1 cellular context compared by ENCODE assay signal in genomic region chr12:26245175-26245942, GRCh38.
TF ChIP-seq lines count a peak whose summit lies in the region.

No MANE protein-coding gene starts in this region.

TF ChIP-seq in GM12878, 131 proteins besides CTCF, POLR2A, EP300 and RAD21:
- no peak for TF ChIP-seq TCF7 (IDR thresholded peaks at IDR 0.05; ENCODE audit: borderline replicate concordance)
- no peak for TF ChIP-seq ETV6 (conservative IDR thresholded peaks at IDR 0.05 in 1 of 2, IDR thresholded peaks at IDR 0.05 in 1 of 2; ENCODE audit: borderline replicate concordance in 1 of 2, low read depth in 1 of 2)
- TF ChIP-seq, protein P1, sequence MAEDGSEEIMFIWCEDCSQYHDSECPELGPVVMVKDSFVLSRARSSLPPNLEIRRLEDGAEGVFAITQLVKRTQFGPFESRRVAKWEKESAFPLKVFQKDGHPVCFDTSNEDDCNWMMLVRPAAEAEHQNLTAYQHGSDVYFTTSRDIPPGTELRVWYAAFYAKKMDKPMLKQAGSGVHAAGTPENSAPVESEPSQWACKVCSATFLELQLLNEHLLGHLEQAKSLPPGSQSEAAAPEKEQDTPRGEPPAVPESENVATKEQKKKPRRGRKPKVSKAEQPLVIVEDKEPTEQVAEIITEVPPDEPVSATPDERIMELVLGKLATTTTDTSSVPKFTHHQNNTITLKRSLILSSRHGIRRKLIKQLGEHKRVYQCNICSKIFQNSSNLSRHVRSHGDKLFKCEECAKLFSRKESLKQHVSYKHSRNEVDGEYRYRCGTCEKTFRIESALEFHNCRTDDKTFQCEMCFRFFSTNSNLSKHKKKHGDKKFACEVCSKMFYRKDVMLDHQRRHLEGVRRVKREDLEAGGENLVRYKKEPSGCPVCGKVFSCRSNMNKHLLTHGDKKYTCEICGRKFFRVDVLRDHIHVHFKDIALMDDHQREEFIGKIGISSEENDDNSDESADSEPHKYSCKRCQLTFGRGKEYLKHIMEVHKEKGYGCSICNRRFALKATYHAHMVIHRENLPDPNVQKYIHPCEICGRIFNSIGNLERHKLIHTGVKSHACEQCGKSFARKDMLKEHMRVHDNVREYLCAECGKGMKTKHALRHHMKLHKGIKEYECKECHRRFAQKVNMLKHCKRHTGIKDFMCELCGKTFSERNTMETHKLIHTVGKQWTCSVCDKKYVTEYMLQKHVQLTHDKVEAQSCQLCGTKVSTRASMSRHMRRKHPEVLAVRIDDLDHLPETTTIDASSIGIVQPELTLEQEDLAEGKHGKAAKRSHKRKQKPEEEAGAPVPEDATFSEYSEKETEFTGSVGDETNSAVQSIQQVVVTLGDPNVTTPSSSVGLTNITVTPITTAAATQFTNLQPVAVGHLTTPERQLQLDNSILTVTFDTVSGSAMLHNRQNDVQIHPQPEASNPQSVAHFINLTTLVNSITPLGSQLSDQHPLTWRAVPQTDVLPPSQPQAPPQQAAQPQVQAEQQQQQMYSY (CRISPR knock-in tag; IDR thresholded peaks at IDR 0.05) = no peak
- no peak for TF ChIP-seq BHLHE40 (IDR thresholded peaks at IDR 0.05; ENCODE audit: borderline replicate concordance in 1 of 2, low read depth in 2 of 2, low read length in 1 of 2)
- TF ChIP-seq RFX5 (IDR thresholded peaks at IDR 0.05; ENCODE audit: low read depth, low read length) = no peak
- no peak for TF ChIP-seq ESRRA (IDR thresholded peaks at IDR 0.05; ENCODE audit: low read length)
- TF ChIP-seq PBX3 (IDR thresholded peaks at IDR 0.05; ENCODE audit: insufficient replicate concordance, low read depth, low read length) = no peak
- TF ChIP-seq IKZF1 (conservative IDR thresholded peaks at IDR 0.05) = no peak
